In the genomic region with DNA sequence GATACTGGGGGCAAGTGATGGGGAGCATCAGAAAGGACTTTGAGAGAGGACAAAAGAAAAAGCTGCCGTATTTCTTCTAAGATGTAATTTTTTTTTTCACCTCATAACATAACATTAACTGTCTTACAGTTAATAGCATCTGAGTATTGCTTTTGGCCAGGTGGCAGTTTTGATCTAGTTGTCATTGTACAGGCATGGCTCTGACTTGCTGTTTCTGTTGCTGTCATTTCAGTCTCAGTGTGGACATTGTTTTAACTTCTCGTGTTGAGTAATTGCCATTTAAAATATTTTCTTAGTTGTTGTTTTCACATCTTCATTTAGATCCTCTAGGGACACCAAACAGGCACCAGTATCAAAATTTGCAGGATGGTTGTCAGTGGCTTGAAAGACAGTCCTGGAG, we compare ENCODE assay signal across 16 cellular contexts. TPM values are rescaled to one million over a fixed set of nuclear protein-coding genes. Genes with fewer than 3 reads are reported as not detected.
DNase-seq lines count a peak whose midpoint lies in the region; ATAC-seq lines count a peak whose summit lies in the region.
"Had no signal": no experiment of that assay in that cellular context is flagged by ENCODE, and none has a peak within 500 bp of the region (broad histone marks: within the 10 kb centered on the region; RNA-seq: fewer than 3 reads in every experiment).

No MANE protein-coding gene starts in this region.

- DNase-seq in cerebellum (ENCODE audit: low spot score) (no peak), left cardiac atrium (no peak), NCI-H187 treated with DMSO at 0.1 percent for 48 hours (lab: John Stamatoyannopoulos, UW) (no peak), NK-92 (lab: John Stamatoyannopoulos, UW; ENCODE audit: unreplicated experiment) (no peak)
- DNase-seq: activated naive CD8-positive, alpha-beta T cell treated with anti-CD3 and anti-CD28 coated beads, Interleukin-2, amount 10 ng/mL, durations not matched to agents 7 days and 5 days; activated T-cell treated with anti-CD3 and anti-CD28 coated beads for 4 hours; mammary epithelial cell; NCI-H748 treated with DMSO at 0.1 percent for 48 hours; RPMI8226; substantia nigra had no signal

- ATAC-seq in GM18858 (IDR thresholded peaks at IDR 0.05; ENCODE audit: unreplicated experiment), result peak; percentile 59
- ATAC-seq in GM21526 (IDR thresholded peaks at IDR 0.05; ENCODE audit: low FRiP score, unreplicated experiment), result peak; percentile 66
- ATAC-seq in HG02973 (IDR thresholded peaks at IDR 0.05; ENCODE audit: unreplicated experiment), result peak; percentile 47
- ATAC-seq in HG03558 (IDR thresholded peaks at IDR 0.05; ENCODE audit: extremely low read depth, unreplicated experiment), result peak; percentile 43
- ATAC-seq in left cardiac atrium, result no peak
- ATAC-seq: natural killer cell treated with Interleukin-12 subunit alpha and Interleukin-12 subunit beta and Interleukin-15 and Interleukin-18, amount 100 ng/mL, for 72 hours had no signal

- intact Hi-C loops in left cardiac atrium (cut with DNase I), result no loop called here

RNA-seq across cellular contexts. Expression of a gene that starts 12.4 kb away (rescaled TPM):
- total RNA-seq in cerebellum (61.1 TPM), left cardiac atrium (10 to 100 TPM; 43.1 to 50.8 TPM)

RNA-seq across cellular contexts. Expression of a gene that starts 47.9 kb away (rescaled TPM):
- 0.27 TPM for total RNA-seq in cerebellum
- not detected for total RNA-seq in left cardiac atrium
- total RNA-seq: activated naive CD8-positive, alpha-beta T cell treated with anti-CD3 and anti-CD28 coated beads, Interleukin-2, amount 10 ng/mL, durations not matched to agents 7 days and 5 days; mammary epithelial cell; natural killer cell treated with Interleukin-12 subunit alpha and Interleukin-12 subunit beta and Interleukin-15 and Interleukin-18, amount 100 ng/mL, for 72 hours; T-helper 1 cell treated with Interleukin-12 subunit alpha and Interleukin-12 subunit beta and Interleukin-4 antibody, amounts not matched to agents 30 ng/mL and 1 ng/mL, for 36 hours had no signal

Comparison
In these comparisons a context has a peak if more than half of its experiments do, and no peak if none do; other contexts are left out.
1. ATAC-seq: peak in GM18858 (single experiment), GM21526 (single experiment), HG02973 (single experiment) and HG03558 (single experiment); none in left cardiac atrium (0 of 2).